Comparison of ENCODE assay signal across 1 cellular context in genomic region chrX:119573222-119573621, GRCh38.
TF ChIP-seq lines count a peak whose summit lies in the region.

No MANE protein-coding gene starts in this region.

TF ChIP-seq in HEK293, 187 proteins besides CTCF, POLR2A, EP300 and RAD21 (continued from another document):
- TF ChIP-seq BCL6B (tag by site-specific recombination; IDR thresholded peaks at IDR 0.05), result no peak
